Comparison of ENCODE assay signal across 28 cellular contexts in genomic region chr12:32618115-32618514, GRCh38.
"Had no signal": no experiment of that assay in that cellular context is flagged by ENCODE, and none has a peak within 500 bp of the region (broad histone marks: within the 10 kb centered on the region; RNA-seq: fewer than 3 reads in every experiment).

No MANE protein-coding gene starts in this region.

- H3K4me3 Mint-ChIP-seq: immature natural killer cell; naive thymus-derived CD4-positive, alpha-beta T cell; natural killer cell treated with Interleukin-12 subunit alpha and Interleukin-12 subunit beta and Interleukin-15 and Interleukin-18, amount 100 ng/mL, for 72 hours; stimulated activated naive CD8-positive, alpha-beta T cell treated with anti-CD3 and anti-CD28 coated beads, Interleukin-15, Interleukin-2, amounts not matched to agents 100 ng/mL and 50 ng/mL, for 24 hours had no signal

- ATAC-seq: left colon; left lung; lower lobe of right lung; mucosa of descending colon; naive thymus-derived CD4-positive, alpha-beta T cell; natural killer cell treated with Interleukin-12 subunit alpha and Interleukin-12 subunit beta and Interleukin-15 and Interleukin-18, amount 100 ng/mL, for 72 hours; pancreas; sciatic nerve; upper lobe of right lung had no signal

- H3K4me1 ChIP-seq: left lung, lower lobe of right lung, pancreas, right atrium auricular region, suprapubic skin, tibial artery, upper lobe of right lung had no signal

- DNase-seq: hypothalamus; immature natural killer cell; kidney; left colon; left lung; lower lobe of right lung; midbrain; mucosa of descending colon; naive thymus-derived CD4-positive, alpha-beta T cell; nucleus accumbens; pancreas; stimulated activated CD4-positive, alpha-beta T cell treated with anti-CD3 and anti-CD28 coated beads, Interleukin-12 subunit alpha, Interleukin-12 subunit beta, amount 100 ng/mL, for 4 hours; stimulated activated CD4-positive, alpha-beta T cell treated with anti-CD3 and anti-CD28 coated beads, Interleukin-15, amount 100 ng/mL, for 24 hours; stimulated activated CD4-positive, alpha-beta T cell treated with anti-CD3 and anti-CD28 coated beads, Interleukin-2, amount 100 ng/mL, for 24 hours; stimulated activated CD4-positive, alpha-beta T cell treated with anti-CD3 and anti-CD28 coated beads, Interleukin-4, amount 100 ng/mL, for 1 hour; stimulated activated naive CD4-positive, alpha-beta T cell; tibial artery; trophoblast cell; upper lobe of right lung had no signal

- H3K4me1 Mint-ChIP-seq: immature natural killer cell; naive thymus-derived CD4-positive, alpha-beta T cell had no signal

- H3K4me3 ChIP-seq: left lung, lower lobe of right lung, mucosa of descending colon, pancreas, right atrium auricular region, skin epidermis, suprapubic skin, thoracic aorta, tibial artery, upper lobe of right lung had no signal

- H3K36me3 Mint-ChIP-seq: immature natural killer cell; natural killer cell treated with Interleukin-12 subunit alpha and Interleukin-12 subunit beta and Interleukin-15 and Interleukin-18, amount 100 ng/mL, for 72 hours had no signal

- FAIRE-seq: islet of Langerhans, kidney, pancreas, urothelium cell line had no signal

- H3K27ac Mint-ChIP-seq: immature natural killer cell; naive thymus-derived CD4-positive, alpha-beta T cell; natural killer cell treated with Interleukin-12 subunit alpha and Interleukin-12 subunit beta and Interleukin-15 and Interleukin-18, amount 100 ng/mL, for 72 hours; stimulated activated naive CD8-positive, alpha-beta T cell treated with anti-CD3 and anti-CD28 coated beads, Interleukin-15, Interleukin-2, amounts not matched to agents 100 ng/mL and 50 ng/mL, for 24 hours had no signal

- H3K27me3 ChIP-seq: left lung, pancreas, right atrium auricular region, suprapubic skin, tibial artery, upper lobe of right lung had no signal

- H3K9me3 Mint-ChIP-seq: immature natural killer cell; naive thymus-derived CD4-positive, alpha-beta T cell; natural killer cell treated with Interleukin-12 subunit alpha and Interleukin-12 subunit beta and Interleukin-15 and Interleukin-18, amount 100 ng/mL, for 72 hours; stimulated activated naive CD8-positive, alpha-beta T cell treated with anti-CD3 and anti-CD28 coated beads, Interleukin-15, Interleukin-2, amounts not matched to agents 100 ng/mL and 50 ng/mL, for 24 hours had no signal

- H3K27ac ChIP-seq: left lung, lower lobe of right lung, pancreas, right atrium auricular region, skin epidermis, suprapubic skin, thoracic aorta, tibial artery, upper lobe of right lung had no signal

- H3K27me3 Mint-ChIP-seq: stimulated activated naive CD8-positive, alpha-beta T cell treated with anti-CD3 and anti-CD28 coated beads, Interleukin-15, Interleukin-2, amounts not matched to agents 100 ng/mL and 50 ng/mL, for 24 hours had no signal

- H3K9me3 ChIP-seq: left lung, lower lobe of right lung, mucosa of descending colon, pancreas, right atrium auricular region, suprapubic skin, thoracic aorta, tibial artery, upper lobe of right lung had no signal
